In genomic region chr15:68558318-68559305, GRCh38 we compare ENCODE assay signal across 8 cellular contexts. TPM values are rescaled to one million over a fixed set of nuclear protein-coding genes. Genes with fewer than 3 reads are reported as not detected.
A peak's percentile ranks its signal among the peaks of the same experiment; 100 is the strongest.
DNase-seq lines count a peak whose midpoint lies in the region; ATAC-seq and TF ChIP-seq lines count a peak whose summit lies in the region.

No MANE protein-coding gene starts in this region.

- peak overlapping the region; percentile 84 for H3K4me2 ChIP-seq in Loucy (ENCODE audit: low read depth, low read length, poor library complexity, severe bottlenecking)

- H3K79me2 ChIP-seq in Loucy (ENCODE audit: insufficient read depth, low read length), result no peaks in the 10 kb centered on the region

- no peaks in the 10 kb centered on the region for H3F3A ChIP-seq in Loucy (ENCODE audit: low read depth)

- intact Hi-C loops in A673 (cut with micrococcal nuclease; ENCODE audit: unreplicated experiment), result loop anchor here (1.0 to 2.0 kb wide), 2 partner anchors 116 to 366 kb away; no protein-coding TSS in a partner anchor

- H3K27me3 ChIP-seq in A673 (replicated peaks; ENCODE audit: insufficient read depth, low read depth, low read length, poor library complexity), result no peaks in the 10 kb centered on the region
- H3K27me3 ChIP-seq in Loucy (ENCODE audit: insufficient read depth, low read length, poor library complexity, severe bottlenecking), result no peaks in the 10 kb centered on the region
- H3K27me3 ChIP-seq in muscle layer of duodenum (ENCODE audit: low read depth, low read length), result peaks cover 10% of the 10 kb centered on the region

- H3K4me3 ChIP-seq in A673 (ENCODE audit: low read depth, low read length, poor library complexity, severe bottlenecking) (peak overlapping the region; percentile 43), Loucy (ENCODE audit: low read length, poor library complexity, severe bottlenecking) (peak overlapping the region; percentile 69), coronary artery (peak overlapping the region; percentile 74), muscle layer of duodenum (ENCODE audit: low read depth in 1 of 2, low read length in 2 of 2) (peak overlapping the region; percentile 63 to 65)

- TF ChIP-seq CTCF in A673 (conservative IDR thresholded peaks at IDR 0.05; ENCODE audit: low read depth, low read length) (no peak), Loucy (conservative IDR thresholded peaks at IDR 0.05; ENCODE audit: low read length) (no peak), coronary artery (IDR thresholded peaks at IDR 0.05) (no peak)

- no peaks in the 10 kb centered on the region for H3K9me3 ChIP-seq in A673 (ENCODE audit: low read depth, low read length, poor library complexity, severe bottlenecking)
- no peaks in the 10 kb centered on the region for H3K9me3 ChIP-seq in Loucy (ENCODE audit: insufficient read depth, low read depth, low read length)
- no peaks in the 10 kb centered on the region for H3K9me3 ChIP-seq in muscle layer of duodenum (ENCODE audit: control insufficient read depth in 1 of 2, low read length in 2 of 2)

- H3K4me1 ChIP-seq in A673 (ENCODE audit: insufficient read depth, low read length, poor library complexity, severe bottlenecking), result peaks cover 9% of the 10 kb centered on the region
- H3K4me1 ChIP-seq in Loucy (ENCODE audit: insufficient read depth, low read length, poor library complexity, severe bottlenecking), result peaks cover 7% of the 10 kb centered on the region
- H3K4me1 ChIP-seq in muscle layer of duodenum (ENCODE audit: control insufficient read depth in 1 of 2, insufficient read depth in 2 of 2, low read length in 2 of 2), result peaks cover 4 to 5% of the 10 kb centered on the region in 2 donors

- no peaks in the 10 kb centered on the region for H3K9me2 ChIP-seq in Loucy (replicated peaks; ENCODE audit: low read depth, low read length)

- DNase-seq in A673 (ENCODE audit: low spot score), result no peak
- no peak for DNase-seq in coronary artery (ENCODE audit: low spot score)
- DNase-seq in NCI-H128 (lab: John Stamatoyannopoulos, UW; ENCODE audit: unreplicated experiment), result no peak
- DNase-seq in activated CD4-positive, CD25-positive, alpha-beta regulatory T cell treated with anti-CD3 and anti-CD28 coated beads, Interleukin-2, amount 50 U/mL, for 72 hours, result no peak

- POLR2A ChIA-PET in A673 (lab: Charles Lee; ENCODE audit: low non-redundant PET), result interaction anchor here (0.6 kb wide), 1 partner anchor 22 kb away, joined by 3 read pairs; no protein-coding TSS in a partner anchor

- no peaks in the 10 kb centered on the region for H4K20me1 ChIP-seq in Loucy (ENCODE audit: insufficient read depth, low read length, poor library complexity, severe bottlenecking)

- H3K36me3 ChIP-seq in A673 (ENCODE audit: insufficient read depth, low read length, poor library complexity, severe bottlenecking), result no peaks in the 10 kb centered on the region
- no peaks in the 10 kb centered on the region for H3K36me3 ChIP-seq in Loucy (ENCODE audit: insufficient read depth, low read length)
- H3K36me3 ChIP-seq in muscle layer of duodenum (ENCODE audit: control insufficient read depth in 1 of 2, insufficient read depth in 2 of 2, low read length in 2 of 2), result no peaks in the 10 kb centered on the region

- H3K27ac ChIP-seq in A673 (ENCODE audit: low read depth, low read length, poor library complexity, severe bottlenecking) (peak overlapping the region; percentile 58), coronary artery (no peak overlapping the region), muscle layer of duodenum (ENCODE audit: low read length) (no peak overlapping the region)

- H2AFZ ChIP-seq in Loucy (ENCODE audit: low read length), result peak overlapping the region; percentile 79; the same call in 1 of the 2 replicates

- CTCF ChIA-PET in A673 (lab: Charles Lee), result interaction anchor here (0.6 to 3.0 kb wide), 7 partner anchors 17 to 366 kb away, joined by 3 to 66 read pairs (median 3); no protein-coding TSS in a partner anchor

- no peak overlapping the region for H3K9ac ChIP-seq in Loucy (ENCODE audit: low read depth, low read length, poor library complexity, severe bottlenecking)

- no TSS peak for BruUV-seq in A673 (replicated peaks; lab: Mats Ljungman, UMichigan)

- ATAC-seq in GM18867 (IDR thresholded peaks at IDR 0.05; ENCODE audit: unreplicated experiment) (no peak), GM18909 (IDR thresholded peaks at IDR 0.05; ENCODE audit: poor library complexity, unreplicated experiment) (no peak)

RNA-seq across cellular contexts. Expression of gene CORO2B, which starts 20.2 kb away (rescaled TPM):
- 3.8 and 4.4 TPM in 2 replicates for total RNA-seq in A673 (2021)
